Comparison of ENCODE assay signal across 24 cellular contexts in genomic region chr3:103459815-103460214, GRCh38.
"Had no signal": no experiment of that assay in that cellular context is flagged by ENCODE, and none has a peak within 500 bp of the region (broad histone marks: within the 10 kb centered on the region; RNA-seq: fewer than 3 reads in every experiment).

No MANE protein-coding gene starts in this region.

- H3K9me3 ChIP-seq: MG63, SJSA1, SK-N-SH had no signal

- H3K4me3 ChIP-seq: MG63, SJSA1 had no signal

- H3K4me1 ChIP-seq: SJSA1 had no signal

- H3K36me3 ChIP-seq: MG63, SJSA1 had no signal

- H3K9ac ChIP-seq: SK-N-SH had no signal

- ATAC-seq: HepG2 had no signal

- H3K4me2 ChIP-seq: SK-N-SH had no signal

- DNase-seq: IMR-90, Karpas-422, KG1, MG63, NCI-H1092, NCI-H1105 treated with DMSO at 0.1 percent for 48 hours, NCI-H1417 treated with DMSO at 0.1 percent for 48 hours, NCI-H187, NCI-H2029, NCI-H2081 treated with DMSO at 0.1 percent for 48 hours, NCI-H2171, NCI-H226, NCI-H446, NCI-H510A, NCI-H524 treated with DMSO at 0.1 percent for 48 hours, NCI-H69, NCI-H774, Right ventricle myocardium superior, RPMI8226, SIG-M5, SK-N-SH, SW 1271 had no signal

- H3K9me2 ChIP-seq: SK-N-SH had no signal

- H3K27me3 ChIP-seq: MG63, SJSA1 had no signal

- H3K27ac ChIP-seq: SJSA1 had no signal
